9 cellular contexts compared by ENCODE assay signal in the genomic region with DNA sequence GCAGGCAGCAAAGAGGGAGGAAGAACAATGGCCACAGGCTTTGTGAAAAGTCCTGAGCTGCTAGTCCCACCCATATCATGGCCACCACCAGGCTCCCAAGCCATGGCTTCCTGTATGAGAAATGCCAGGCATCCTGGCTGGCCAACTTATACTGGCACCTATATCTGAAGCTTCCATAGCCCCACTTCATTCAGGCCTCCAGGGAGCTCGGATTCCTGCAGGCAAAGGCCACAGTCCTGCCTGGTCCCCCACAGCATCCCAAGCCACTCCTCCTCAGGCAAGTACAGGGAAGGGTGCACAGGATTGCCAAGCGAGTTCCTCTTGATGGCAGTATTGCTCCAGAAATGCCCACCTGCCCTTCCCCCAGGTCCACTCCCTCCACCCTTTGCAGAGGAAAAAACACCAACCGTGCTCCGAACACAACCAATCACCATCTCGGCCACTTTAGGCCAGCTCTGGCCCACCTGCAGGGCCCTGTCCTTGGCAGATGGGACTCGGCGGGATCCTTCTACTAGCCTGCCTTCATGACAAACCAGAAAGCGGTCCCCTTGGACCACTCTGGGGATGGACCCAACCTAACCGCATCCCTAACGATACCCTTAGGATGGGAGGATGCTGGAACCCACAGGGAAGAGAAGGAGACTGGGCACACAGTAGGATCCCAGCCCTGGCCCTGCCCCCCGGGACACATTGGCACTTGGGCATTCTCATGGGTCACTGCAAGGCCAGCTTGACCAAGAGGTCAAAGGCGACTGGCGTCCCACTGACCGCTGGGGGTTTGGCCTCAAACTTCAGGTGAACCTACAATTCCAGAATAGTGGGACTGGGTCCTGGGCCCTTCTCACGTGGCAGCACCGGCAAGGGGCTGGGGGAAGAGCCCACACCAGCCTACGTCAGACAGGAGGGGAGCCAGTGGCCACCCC.
DNase-seq lines count a peak whose midpoint lies in the region; ATAC-seq and TF ChIP-seq lines count a peak whose summit lies in the region.
"Had no signal": no experiment of that assay in that cellular context is flagged by ENCODE, and none has a peak within 500 bp of the region (broad histone marks: within the 10 kb centered on the region; RNA-seq: fewer than 3 reads in every experiment).

No MANE protein-coding gene starts in this region.

- no peak overlapping the region for H3K4me3 ChIP-seq in coronary artery
- H3K4me3 ChIP-seq: lower lobe of right lung had no signal

- peak; percentile 47 for DNase-seq in activated T-cell treated with anti-CD3 and anti-CD28 coated beads, Interleukin-2, amount 50 U/mL, for 1 hour
- no peak for DNase-seq in activated T-cell treated with anti-CD3 and anti-CD28 coated beads, Interleukin-2, amount 50 U/mL, for 4 hours
- DNase-seq in NCI-H526 (lab: John Stamatoyannopoulos, UW), result peak; percentile 29 to 35
- peak; percentile 69 for DNase-seq in globus pallidus (ENCODE audit: low spot score)
- peak; percentile 55 for DNase-seq in ureter (ENCODE audit: low spot score)
- DNase-seq in activated T-helper 1 cell treated with anti-CD3 and anti-CD28 coated beads, Interleukin-12 subunit alpha, Interleukin-12 subunit beta, Interleukin-2, Interleukin-4 antibody, amounts not matched to agents 30 ng/mL and 10 ng/mL and 1 ng/mL, durations not matched to agents 14 hours and 24 hours and 36 hours (ENCODE audit: low spot score), result no peak
- DNase-seq in T-helper 2 cell treated with Interferon-gamma antibody and Interleukin-4, amounts not matched to agents 5 μg/mL and 100 μg/mL, for 36 hours (ENCODE audit: low spot score), result no peak
- DNase-seq in coronary artery (ENCODE audit: low spot score), result no peak
- DNase-seq: lower lobe of right lung had no signal

- intact Hi-C loops in activated T-helper 1 cell treated with anti-CD3 and anti-CD28 coated beads, Interleukin-12 subunit alpha, Interleukin-12 subunit beta, Interleukin-2, Interleukin-4 antibody, amounts not matched to agents 30 ng/mL and 10 ng/mL and 1 ng/mL, durations not matched to agents 14 hours and 24 hours and 36 hours (cut with micrococcal nuclease), result no loop called here

- peaks cover 4% of the 10 kb centered on the region for H3K9me3 Mint-ChIP-seq in activated T-cell treated with anti-CD3 and anti-CD28 coated beads, Interleukin-2, amount 50 U/mL, for 4 hours
- peaks cover 3% of the 10 kb centered on the region for H3K9me3 Mint-ChIP-seq in activated T-helper 1 cell treated with anti-CD3 and anti-CD28 coated beads, Interleukin-12 subunit alpha, Interleukin-12 subunit beta, Interleukin-2, Interleukin-4 antibody, amounts not matched to agents 30 ng/mL and 10 ng/mL and 1 ng/mL, durations not matched to agents 14 hours and 24 hours and 36 hours
- H3K9me3 Mint-ChIP-seq in T-helper 2 cell treated with Interferon-gamma antibody and Interleukin-4, amounts not matched to agents 5 μg/mL and 100 μg/mL, for 36 hours, result no peaks in the 10 kb centered on the region

- H3K27ac ChIP-seq in coronary artery, result no peak overlapping the region
- H3K27ac ChIP-seq: lower lobe of right lung had no signal

- no peaks in the 10 kb centered on the region for H3K36me3 Mint-ChIP-seq in activated T-cell treated with anti-CD3 and anti-CD28 coated beads, Interleukin-2, amount 50 U/mL, for 4 hours (ENCODE audit: insufficient read depth)
- no peaks in the 10 kb centered on the region for H3K36me3 Mint-ChIP-seq in activated T-helper 1 cell treated with anti-CD3 and anti-CD28 coated beads, Interleukin-12 subunit alpha, Interleukin-12 subunit beta, Interleukin-2, Interleukin-4 antibody, amounts not matched to agents 30 ng/mL and 10 ng/mL and 1 ng/mL, durations not matched to agents 14 hours and 24 hours and 36 hours (ENCODE audit: low read depth)
- H3K36me3 Mint-ChIP-seq in T-helper 2 cell treated with Interferon-gamma antibody and Interleukin-4, amounts not matched to agents 5 μg/mL and 100 μg/mL, for 36 hours (ENCODE audit: low read depth), result no peaks in the 10 kb centered on the region

- ATAC-seq in activated T-cell treated with anti-CD3 and anti-CD28 coated beads, Interleukin-2, amount 50 U/mL, for 4 hours, result no peak

- H3K27me3 Mint-ChIP-seq in activated T-cell treated with anti-CD3 and anti-CD28 coated beads, Interleukin-2, amount 50 U/mL, for 4 hours (ENCODE audit: low read depth), result no peaks in the 10 kb centered on the region
- H3K27me3 Mint-ChIP-seq in activated T-helper 1 cell treated with anti-CD3 and anti-CD28 coated beads, Interleukin-12 subunit alpha, Interleukin-12 subunit beta, Interleukin-2, Interleukin-4 antibody, amounts not matched to agents 30 ng/mL and 10 ng/mL and 1 ng/mL, durations not matched to agents 14 hours and 24 hours and 36 hours (ENCODE audit: insufficient read depth), result no peaks in the 10 kb centered on the region
- H3K27me3 Mint-ChIP-seq in T-helper 2 cell treated with Interferon-gamma antibody and Interleukin-4, amounts not matched to agents 5 μg/mL and 100 μg/mL, for 36 hours (ENCODE audit: low read depth), result no peaks in the 10 kb centered on the region

- H3K4me1 Mint-ChIP-seq in activated T-cell treated with anti-CD3 and anti-CD28 coated beads, Interleukin-2, amount 50 U/mL, for 4 hours (ENCODE audit: low read depth), result no peaks in the 10 kb centered on the region
- H3K4me1 Mint-ChIP-seq in activated T-helper 1 cell treated with anti-CD3 and anti-CD28 coated beads, Interleukin-12 subunit alpha, Interleukin-12 subunit beta, Interleukin-2, Interleukin-4 antibody, amounts not matched to agents 30 ng/mL and 10 ng/mL and 1 ng/mL, durations not matched to agents 14 hours and 24 hours and 36 hours (ENCODE audit: low read depth), result no peaks in the 10 kb centered on the region
- no peaks in the 10 kb centered on the region for H3K4me1 Mint-ChIP-seq in T-helper 2 cell treated with Interferon-gamma antibody and Interleukin-4, amounts not matched to agents 5 μg/mL and 100 μg/mL, for 36 hours (ENCODE audit: low read depth)

- no peak overlapping the region for H3K27ac Mint-ChIP-seq in activated T-helper 1 cell treated with anti-CD3 and anti-CD28 coated beads, Interleukin-12 subunit alpha, Interleukin-12 subunit beta, Interleukin-2, Interleukin-4 antibody, amounts not matched to agents 30 ng/mL and 10 ng/mL and 1 ng/mL, durations not matched to agents 14 hours and 24 hours and 36 hours
- H3K27ac Mint-ChIP-seq in T-helper 2 cell treated with Interferon-gamma antibody and Interleukin-4, amounts not matched to agents 5 μg/mL and 100 μg/mL, for 36 hours, result no peak overlapping the region

- no peak for TF ChIP-seq CTCF in coronary artery (IDR thresholded peaks at IDR 0.05)

- H3K4me3 Mint-ChIP-seq in activated T-cell treated with anti-CD3 and anti-CD28 coated beads, Interleukin-2, amount 50 U/mL, for 4 hours, result no peak overlapping the region
- H3K4me3 Mint-ChIP-seq in activated T-helper 1 cell treated with anti-CD3 and anti-CD28 coated beads, Interleukin-12 subunit alpha, Interleukin-12 subunit beta, Interleukin-2, Interleukin-4 antibody, amounts not matched to agents 30 ng/mL and 10 ng/mL and 1 ng/mL, durations not matched to agents 14 hours and 24 hours and 36 hours, result no peak overlapping the region
- H3K4me3 Mint-ChIP-seq in T-helper 2 cell treated with Interferon-gamma antibody and Interleukin-4, amounts not matched to agents 5 μg/mL and 100 μg/mL, for 36 hours, result no peak overlapping the region

Comparison
In these comparisons a context has a peak if more than half of its experiments do, and no peak if none do; other contexts are left out.
1. DNase-seq: peak in activated T-cell treated with anti-CD3 and anti-CD28 coated beads, Interleukin-2, amount 50 U/mL, for 1 hour (single experiment), NCI-H526 (2 of 2), globus pallidus (single experiment) and ureter (single experiment); none in activated T-cell treated with anti-CD3 and anti-CD28 coated beads, Interleukin-2, amount 50 U/mL, for 4 hours (single experiment), activated T-helper 1 cell treated with anti-CD3 and anti-CD28 coated beads, Interleukin-12 subunit alpha, Interleukin-12 subunit beta, Interleukin-2, Interleukin-4 antibody, amounts not matched to agents 30 ng/mL and 10 ng/mL and 1 ng/mL, durations not matched to agents 14 hours and 24 hours and 36 hours (single experiment), T-helper 2 cell treated with Interferon-gamma antibody and Interleukin-4, amounts not matched to agents 5 μg/mL and 100 μg/mL, for 36 hours (single experiment) and coronary artery (single experiment).